ENCODE assay signal across 1 cellular context in the genomic region with DNA sequence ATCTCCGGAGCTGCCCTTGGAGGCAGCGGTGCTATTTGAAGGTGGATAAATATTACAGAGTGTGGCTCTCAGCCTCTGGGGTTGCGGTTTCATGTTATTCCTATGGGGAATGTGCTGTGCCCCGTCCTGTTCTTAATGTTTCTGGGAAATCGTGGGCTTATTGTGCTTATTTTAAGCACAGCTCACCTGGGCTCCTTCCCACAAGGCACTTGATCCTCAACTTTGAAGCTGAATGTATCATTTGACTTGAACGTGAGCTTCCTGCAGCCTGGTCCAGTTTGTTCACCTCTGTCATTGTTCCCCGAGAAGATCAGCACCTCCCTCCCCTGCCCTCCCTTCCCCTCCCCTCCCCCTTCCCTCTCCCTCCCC.
TF ChIP-seq lines count a peak whose summit lies in the region.

No MANE protein-coding gene starts in this region.

TF ChIP-seq in WTC11, 78 proteins besides CTCF, POLR2A, EP300 and RAD21 (continued from another document):
- TF ChIP-seq, protein P1, sequence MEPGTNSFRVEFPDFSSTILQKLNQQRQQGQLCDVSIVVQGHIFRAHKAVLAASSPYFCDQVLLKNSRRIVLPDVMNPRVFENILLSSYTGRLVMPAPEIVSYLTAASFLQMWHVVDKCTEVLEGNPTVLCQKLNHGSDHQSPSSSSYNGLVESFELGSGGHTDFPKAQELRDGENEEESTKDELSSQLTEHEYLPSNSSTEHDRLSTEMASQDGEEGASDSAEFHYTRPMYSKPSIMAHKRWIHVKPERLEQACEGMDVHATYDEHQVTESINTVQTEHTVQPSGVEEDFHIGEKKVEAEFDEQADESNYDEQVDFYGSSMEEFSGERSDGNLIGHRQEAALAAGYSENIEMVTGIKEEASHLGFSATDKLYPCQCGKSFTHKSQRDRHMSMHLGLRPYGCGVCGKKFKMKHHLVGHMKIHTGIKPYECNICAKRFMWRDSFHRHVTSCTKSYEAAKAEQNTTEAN (CRISPR knock-in tag; IDR thresholded peaks at IDR 0.05), result no peak
- TF ChIP-seq SMAD4 (CRISPR knock-in tag; IDR thresholded peaks at IDR 0.05), result no peak
- no peak for TF ChIP-seq CBFB (CRISPR knock-in tag; IDR thresholded peaks at IDR 0.05; ENCODE audit: low read depth)
- no peak for TF ChIP-seq ZNF317 (CRISPR knock-in tag; IDR thresholded peaks at IDR 0.05; ENCODE audit: borderline replicate concordance, low read depth)
- TF ChIP-seq IRF1 (CRISPR knock-in tag; IDR thresholded peaks at IDR 0.05), result no peak
- TF ChIP-seq ZNF423 (CRISPR knock-in tag; IDR thresholded peaks at IDR 0.05), result no peak
- TF ChIP-seq IRF2 (CRISPR knock-in tag; IDR thresholded peaks at IDR 0.05; ENCODE audit: borderline replicate concordance, low read depth), result no peak
- TF ChIP-seq, protein P2, sequence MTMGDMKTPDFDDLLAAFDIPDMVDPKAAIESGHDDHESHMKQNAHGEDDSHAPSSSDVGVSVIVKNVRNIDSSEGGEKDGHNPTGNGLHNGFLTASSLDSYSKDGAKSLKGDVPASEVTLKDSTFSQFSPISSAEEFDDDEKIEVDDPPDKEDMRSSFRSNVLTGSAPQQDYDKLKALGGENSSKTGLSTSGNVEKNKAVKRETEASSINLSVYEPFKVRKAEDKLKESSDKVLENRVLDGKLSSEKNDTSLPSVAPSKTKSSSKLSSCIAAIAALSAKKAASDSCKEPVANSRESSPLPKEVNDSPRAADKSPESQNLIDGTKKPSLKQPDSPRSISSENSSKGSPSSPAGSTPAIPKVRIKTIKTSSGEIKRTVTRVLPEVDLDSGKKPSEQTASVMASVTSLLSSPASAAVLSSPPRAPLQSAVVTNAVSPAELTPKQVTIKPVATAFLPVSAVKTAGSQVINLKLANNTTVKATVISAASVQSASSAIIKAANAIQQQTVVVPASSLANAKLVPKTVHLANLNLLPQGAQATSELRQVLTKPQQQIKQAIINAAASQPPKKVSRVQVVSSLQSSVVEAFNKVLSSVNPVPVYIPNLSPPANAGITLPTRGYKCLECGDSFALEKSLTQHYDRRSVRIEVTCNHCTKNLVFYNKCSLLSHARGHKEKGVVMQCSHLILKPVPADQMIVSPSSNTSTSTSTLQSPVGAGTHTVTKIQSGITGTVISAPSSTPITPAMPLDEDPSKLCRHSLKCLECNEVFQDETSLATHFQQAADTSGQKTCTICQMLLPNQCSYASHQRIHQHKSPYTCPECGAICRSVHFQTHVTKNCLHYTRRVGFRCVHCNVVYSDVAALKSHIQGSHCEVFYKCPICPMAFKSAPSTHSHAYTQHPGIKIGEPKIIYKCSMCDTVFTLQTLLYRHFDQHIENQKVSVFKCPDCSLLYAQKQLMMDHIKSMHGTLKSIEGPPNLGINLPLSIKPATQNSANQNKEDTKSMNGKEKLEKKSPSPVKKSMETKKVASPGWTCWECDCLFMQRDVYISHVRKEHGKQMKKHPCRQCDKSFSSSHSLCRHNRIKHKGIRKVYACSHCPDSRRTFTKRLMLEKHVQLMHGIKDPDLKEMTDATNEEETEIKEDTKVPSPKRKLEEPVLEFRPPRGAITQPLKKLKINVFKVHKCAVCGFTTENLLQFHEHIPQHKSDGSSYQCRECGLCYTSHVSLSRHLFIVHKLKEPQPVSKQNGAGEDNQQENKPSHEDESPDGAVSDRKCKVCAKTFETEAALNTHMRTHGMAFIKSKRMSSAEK (CRISPR knock-in tag; IDR thresholded peaks at IDR 0.05; ENCODE audit: borderline replicate concordance), result no peak
- TF ChIP-seq NR3C1 (CRISPR knock-in tag; conservative IDR thresholded peaks at IDR 0.05; ENCODE audit: low read depth), result no peak
- TF ChIP-seq ATF6 (CRISPR knock-in tag; IDR thresholded peaks at IDR 0.05), result no peak
- TF ChIP-seq PREB (CRISPR knock-in tag; IDR thresholded peaks at IDR 0.05; ENCODE audit: borderline replicate concordance), result no peak
- TF ChIP-seq FOXJ3 (CRISPR knock-in tag; IDR thresholded peaks at IDR 0.05; ENCODE audit: borderline replicate concordance), result no peak
- no peak for TF ChIP-seq CREB1 (CRISPR knock-in tag; IDR thresholded peaks at IDR 0.05)
